In the genomic region with DNA sequence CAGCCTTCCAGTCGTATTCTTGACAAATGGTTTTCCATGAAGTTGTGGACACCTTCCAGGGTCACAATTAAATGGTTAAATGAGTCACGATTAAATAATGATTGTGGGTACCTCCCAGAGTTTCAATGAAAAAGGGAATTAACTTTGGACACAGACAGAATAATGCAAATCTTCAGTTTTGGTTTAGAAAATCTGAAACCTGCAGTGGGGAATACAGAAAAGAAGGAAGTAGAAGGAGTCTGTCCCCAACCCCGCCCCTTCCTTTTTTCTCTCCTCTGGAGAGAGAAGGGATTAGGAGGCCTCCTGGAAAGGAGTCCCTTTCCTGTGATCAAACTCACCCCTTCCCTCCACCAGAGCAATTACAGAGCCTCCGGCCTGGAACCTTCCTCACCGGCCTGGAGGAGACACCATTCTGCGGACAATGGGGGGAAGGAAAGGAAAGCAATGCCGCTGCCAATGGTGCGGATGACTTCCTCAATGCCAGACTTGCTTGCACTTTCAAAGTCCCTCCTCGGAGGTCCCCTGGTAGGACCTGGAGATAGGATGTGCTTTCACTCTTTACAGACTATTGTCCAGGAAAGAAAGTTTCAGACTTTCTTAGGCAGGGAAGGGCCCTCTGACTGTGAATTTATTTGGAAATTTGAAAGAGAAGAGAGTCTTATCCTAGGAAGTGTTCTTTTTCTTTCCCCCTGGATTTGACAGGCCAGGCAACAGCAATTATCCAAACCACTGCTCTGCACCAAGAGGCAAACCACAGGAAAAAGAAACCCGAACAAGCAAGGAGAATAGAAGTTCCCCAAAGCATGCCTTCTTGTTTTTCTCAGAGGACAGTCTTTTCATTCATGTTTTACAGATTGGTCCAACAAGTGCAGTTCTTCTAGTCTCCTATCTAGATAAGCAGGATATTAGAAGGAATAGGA, we compare ENCODE assay signal across 10 cellular contexts.
DNase-seq lines count a peak whose midpoint lies in the region; ATAC-seq and TF ChIP-seq lines count a peak whose summit lies in the region.
"Had no signal": no experiment of that assay in that cellular context is flagged by ENCODE, and none has a peak within 500 bp of the region (broad histone marks: within the 10 kb centered on the region; RNA-seq: fewer than 3 reads in every experiment).

No MANE protein-coding gene starts in this region.

- no peak for ATAC-seq in HG03571 (IDR thresholded peaks at IDR 0.05; ENCODE audit: unreplicated experiment)
- no peak for ATAC-seq in GM19035 (IDR thresholded peaks at IDR 0.05; ENCODE audit: unreplicated experiment)

- H3K27me3 Mint-ChIP-seq in chondrocyte (ENCODE audit: low read depth) (no peaks in the 10 kb centered on the region), mesothelial cell of epicardium (ENCODE audit: low read depth) (no peaks in the 10 kb centered on the region)

- TF ChIP-seq CTCF in chondrocyte (IDR thresholded peaks at IDR 0.05) = no peak
- TF ChIP-seq CTCF in mesothelial cell of epicardium (IDR thresholded peaks at IDR 0.05; ENCODE audit: unreplicated experiment) = no peak

- H3K27me3 ChIP-seq in ACC112 (ENCODE audit: insufficient read depth, low read length) = no peaks in the 10 kb centered on the region
- H3K27me3 ChIP-seq: Peyer's patch had no signal

- H3K36me3 Mint-ChIP-seq in chondrocyte (ENCODE audit: low read depth) = no peaks in the 10 kb centered on the region
- H3K36me3 Mint-ChIP-seq in mesothelial cell of epicardium = peaks cover 8% of the 10 kb centered on the region

- H3K4me3 ChIP-seq in ACC112 (ENCODE audit: low read depth, low read length) = peak overlapping the region; percentile 18; the same call in 1 of the 2 replicates
- H3K4me3 ChIP-seq: Peyer's patch had no signal

- no peak overlapping the region for H2AFZ ChIP-seq in ACC112 (ENCODE audit: low read length, unreplicated experiment)

- H3K4me1 Mint-ChIP-seq in chondrocyte (ENCODE audit: low read depth) (peaks cover 33% of the 10 kb centered on the region), mesothelial cell of epicardium (peaks cover 30% of the 10 kb centered on the region)

- peaks cover 11% of the 10 kb centered on the region for H3K79me2 ChIP-seq in ACC112 (ENCODE audit: control insufficient read depth, insufficient read depth, low read length, unreplicated experiment)

- H3K27ac Mint-ChIP-seq in chondrocyte (ENCODE audit: unreplicated experiment) (peak overlapping the region; percentile 2), mesothelial cell of epicardium (peak overlapping the region; percentile 93)

- no peak overlapping the region for H3K4me3 Mint-ChIP-seq in chondrocyte (ENCODE audit: unreplicated experiment)
- no peak overlapping the region for H3K4me3 Mint-ChIP-seq in mesothelial cell of epicardium

- H3K27ac ChIP-seq in ACC112 (ENCODE audit: low read depth, low read length) = no peak overlapping the region
- H3K27ac ChIP-seq: Peyer's patch had no signal

- peaks cover 5% of the 10 kb centered on the region; the same call in 1 of the 2 replicates for H3K36me3 ChIP-seq in ACC112 (ENCODE audit: insufficient read depth, low read length)
- H3K36me3 ChIP-seq: Peyer's patch had no signal

- H3K9me3 Mint-ChIP-seq in chondrocyte (ENCODE audit: low read depth) (peaks cover 3% of the 10 kb centered on the region), mesothelial cell of epicardium (no peaks in the 10 kb centered on the region)

- H3K4me1 ChIP-seq in ACC112 (ENCODE audit: control insufficient read depth, insufficient read depth, low read length, unreplicated experiment) = peaks cover 37% of the 10 kb centered on the region
- H3K4me1 ChIP-seq: Peyer's patch had no signal

- DNase-seq in Kasumi-1 (lab: John Stamatoyannopoulos, UW) (peak; percentile 65 to 66), chondrocyte (ENCODE audit: low spot score) (no peak), mesothelial cell of epicardium (ENCODE audit: low spot score in 2 of 2, unreplicated experiment in 2 of 2) (no peak), putamen (ENCODE audit: low spot score) (no peak), NCI-H446 treated with DMSO at 0.1 percent for 48 hours (lab: John Stamatoyannopoulos, UW) (no peak)
- DNase-seq: NCI-H1048 had no signal

Comparison
In these comparisons a context has a peak if more than half of its experiments do, and no peak if none do; other contexts are left out.
1. DNase-seq: peak in Kasumi-1 (2 of 2); none in chondrocyte (single experiment), mesothelial cell of epicardium (0 of 2), putamen (single experiment) and NCI-H446 treated with DMSO at 0.1 percent for 48 hours (single experiment).